ENCODE assay signal across 15 cellular contexts in genomic region chr10:19302117-19302516, GRCh38.
DNase-seq lines count a peak whose midpoint lies in the region; ATAC-seq, FAIRE-seq and TF ChIP-seq lines count a peak whose summit lies in the region.
"Had no signal": no experiment of that assay in that cellular context is flagged by ENCODE, and none has a peak within 500 bp of the region (broad histone marks: within the 10 kb centered on the region; RNA-seq: fewer than 3 reads in every experiment).

No MANE protein-coding gene starts in this region.

- ATAC-seq in K562 (no peak), HG03159 (IDR thresholded peaks at IDR 0.05; ENCODE audit: unreplicated experiment) (no peak), HG03280 (IDR thresholded peaks at IDR 0.05; ENCODE audit: unreplicated experiment) (no peak), GM18909 (IDR thresholded peaks at IDR 0.05; ENCODE audit: poor library complexity, unreplicated experiment) (no peak)
- ATAC-seq: stimulated activated naive CD8-positive, alpha-beta T cell treated with anti-CD3 and anti-CD28 coated beads, Interleukin-15, Interleukin-2, amounts not matched to agents 100 U/mL and 50 U/mL, for 24 hours had no signal

- CTCF ChIA-PET in K562 (lab: Yijun Ruan, JAX; ENCODE audit: low intra/inter-chr PET ratio), result interaction anchor here (0.7 kb wide), 1 partner anchor 9 kb away, joined by 3 read pairs; no protein-coding TSS in a partner anchor

- no peak for TF ChIP-seq EP300 in K562 (IDR thresholded peaks at IDR 0.05; ENCODE audit: low read length)

- no peaks in the 10 kb centered on the region; the same call in 1 of the 2 replicates for H3K9me3 ChIP-seq in K562 (replicated peaks; ENCODE audit: control insufficient read depth, insufficient read depth, low read depth, low read length)

- no peak for FAIRE-seq in K562 (lab: Jason Lieb, UNC)

- no peaks in the 10 kb centered on the region for H3K9me1 ChIP-seq in K562 (ENCODE audit: control insufficient read depth, insufficient read depth, low read length)

- DNase-seq in Caki2 (ENCODE audit: low read depth), result peak; percentile 50
- peak; percentile 18 for DNase-seq in LoVo (ENCODE audit: low spot score)
- no peak for DNase-seq in K562 (ENCODE audit: extremely low read depth in 1 of 4, low spot score in 3 of 4)
- DNase-seq in kidney epithelial cell (ENCODE audit: low read depth), result peak; percentile 53
- DNase-seq in NCI-H146 (lab: John Stamatoyannopoulos, UW), result no peak
- DNase-seq: activated effector memory CD4-positive, alpha-beta T cell treated with Interleukin-2 at 50 U/mL for 16 hours; endodermal cell; H9; NCI-H1436 treated with DMSO at 0.1 percent for 48 hours; NCI-H345; stimulated activated naive CD8-positive, alpha-beta T cell treated with anti-CD3 and anti-CD28 coated beads, Interleukin-15, Interleukin-2, amounts not matched to agents 100 U/mL and 50 U/mL, for 24 hours had no signal

- no peak for TF ChIP-seq RAD21 in K562 (CRISPR knock-in tag; conservative IDR thresholded peaks at IDR 0.05 in 1 of 2, IDR thresholded peaks at IDR 0.05 in 1 of 2)

- no peaks in the 10 kb centered on the region for H3K79me2 ChIP-seq in K562 (ENCODE audit: control insufficient read depth, insufficient read depth, low read length)

- H3K27me3 ChIP-seq in K562 (ENCODE audit: control insufficient read depth in 2 of 2, insufficient read depth in 2 of 2, low read length in 2 of 2) (no peaks in the 10 kb centered on the region), kidney epithelial cell (ENCODE audit: control insufficient read depth, insufficient read depth, low read length) (no peaks in the 10 kb centered on the region)

- no peaks in the 10 kb centered on the region for H3K4me1 ChIP-seq in K562 (replicated peaks in 1 of 2; ENCODE audit: control insufficient read depth in 2 of 2, insufficient read depth in 2 of 2, low read length in 2 of 2)

- H4K20me1 ChIP-seq in K562 (replicated peaks; ENCODE audit: control insufficient read depth, insufficient read depth, low read length), result no peaks in the 10 kb centered on the region

- TF ChIP-seq POLR2A in K562 (conservative IDR thresholded peaks at IDR 0.05), result no peak

- H3K4me3 ChIP-seq in K562 (no peak overlapping the region), kidney epithelial cell (ENCODE audit: low read depth, low read length) (no peak overlapping the region)
- H3K4me3 ChIP-seq: SK-N-MC had no signal

- H3K27ac ChIP-seq in K562 (ENCODE audit: extremely low read depth, low read depth, low read length), result no peak overlapping the region
- H3K27ac ChIP-seq: SK-N-MC had no signal

- H3K9ac ChIP-seq in K562 (ENCODE audit: insufficient read depth in 1 of 2, low read depth in 2 of 2, low read length in 2 of 2), result no peak overlapping the region

- no peak overlapping the region for H3K4me2 ChIP-seq in K562 (ENCODE audit: insufficient read depth, low read length)

- intact Hi-C loops in K562 (cut with micrococcal nuclease), result no loop called here

- TF ChIP-seq CTCF in K562 (IDR thresholded peaks at IDR 0.05 in 2 of 3, conservative IDR thresholded peaks at IDR 0.05 in 1 of 3; ENCODE audit: insufficient read depth in 2 of 3, low read depth in 1 of 3, low read length in 3 of 3) (no peak), kidney epithelial cell (IDR thresholded peaks at IDR 0.05; ENCODE audit: insufficient read depth, low read length, poor library complexity, severe bottlenecking) (no peak)

- H3K36me3 ChIP-seq in K562 (ENCODE audit: control insufficient read depth, insufficient read depth, low read length) (no peaks in the 10 kb centered on the region), kidney epithelial cell (ENCODE audit: control insufficient read depth, insufficient read depth, low read length) (no peaks in the 10 kb centered on the region)

- POLR2A ChIA-PET in K562 (lab: Yijun Ruan, JAX), result no interaction called here

- no peak overlapping the region for H2AFZ ChIP-seq in K562 (ENCODE audit: low read depth, low read length)

- in situ Hi-C loops in Caki2 (cut with HindIII; ENCODE audit: low pct_unique_long_range_greater_than_20kb, low sequenced_read_pairs) (no loop called here), K562 (cut with MboI) (no loop called here)

- BruUV-seq in K562 (replicated peaks; lab: Mats Ljungman, UMichigan), result no TSS peak

- 0% methylated on average over 4 of the region's 4 CpGs for WGBS in K562 (ENCODE audit: insufficient coverage, low coverage, missing lambda C conversion rate)

TF ChIP-seq in K562, 482 proteins besides CTCF, POLR2A, EP300 and RAD21:
- TF ChIP-seq ZNF586 (CRISPR knock-in tag; conservative IDR thresholded peaks at IDR 0.05), result no peak
- no peak for TF ChIP-seq MEF2A (IDR thresholded peaks at IDR 0.05; ENCODE audit: control insufficient read depth, low read depth, low read length)
- TF ChIP-seq ZNF316 (IDR thresholded peaks at IDR 0.05), result peak; percentile 57; the same call in 1 of the 2 replicates
- no peak for TF ChIP-seq ZEB2 (IDR thresholded peaks at IDR 0.05)
- peak; percentile 26; the same call in 1 of the 2 replicates for TF ChIP-seq MAFF (IDR thresholded peaks at IDR 0.05; ENCODE audit: low read length)
- TF ChIP-seq PHB2 (IDR thresholded peaks at IDR 0.05; ENCODE audit: low read depth), result no peak
- TF ChIP-seq MAFK (IDR thresholded peaks at IDR 0.05; ENCODE audit: low read length), result peak; percentile 27; the same call in 1 of the 2 replicates
- TF ChIP-seq MAFG (tag; conservative IDR thresholded peaks at IDR 0.05), result peak; percentile 49; the same call in 1 of the 2 replicates

Comparison
In these comparisons a context has a peak if more than half of its experiments do, and no peak if none do; other contexts are left out.
1. DNase-seq: peak in Caki2 (single experiment), LoVo (single experiment) and kidney epithelial cell (single experiment); none in K562 (0 of 4) and NCI-H146 (single experiment).